In genomic region chr6:63456734-63457133, GRCh38 we compare ENCODE assay signal across 14 cellular contexts.
A peak's percentile ranks its signal among the peaks of the same experiment; 100 is the strongest.
DNase-seq lines count a peak whose midpoint lies in the region; ATAC-seq and TF ChIP-seq lines count a peak whose summit lies in the region.
"Had no signal": no experiment of that assay in that cellular context is flagged by ENCODE, and none has a peak within 500 bp of the region (broad histone marks: within the 10 kb centered on the region; RNA-seq: fewer than 3 reads in every experiment).

No MANE protein-coding gene starts in this region.

- no peak for TF ChIP-seq POLR2A in HCT116 (IDR thresholded peaks at IDR 0.05; ENCODE audit: borderline replicate concordance, extremely low read depth, insufficient read depth, insufficient read length)

- no peak overlapping the region for H3K4me3 Mint-ChIP-seq in neural progenitor cell
- H3K4me3 Mint-ChIP-seq: CD4-positive, CD25-positive, alpha-beta regulatory T cell had no signal

- CTCF ChIA-PET in HCT116 (lab: Charles Lee) = no interaction called here

- POLR2A ChIA-PET in HCT116 (lab: Charles Lee) = no interaction called here

- H3K9me3 ChIP-seq in HCT116 (ENCODE audit: control insufficient read depth in 1 of 2, insufficient read depth in 1 of 2, low read depth in 1 of 2, low read length in 2 of 2) = no peaks in the 10 kb centered on the region
- H3K9me3 ChIP-seq in left lung = no peaks in the 10 kb centered on the region
- H3K9me3 ChIP-seq in neural progenitor cell (ENCODE audit: low read depth) = no peaks in the 10 kb centered on the region
- H3K9me3 ChIP-seq: BLaER1 treated with 17β-estradiol and CSF1 and Interleukin-3, amounts not matched to agents 10 nM and 100 nM had no signal

- in situ Hi-C loops in GM13976 (cut with MboI; ENCODE audit: low sequenced_read_pairs, unreplicated experiment) = no loop called here

- no peaks in the 10 kb centered on the region for H3K36me3 Mint-ChIP-seq in neural progenitor cell
- H3K36me3 Mint-ChIP-seq: CD4-positive, CD25-positive, alpha-beta regulatory T cell had no signal

- H3K9me3 Mint-ChIP-seq in neural progenitor cell = no peaks in the 10 kb centered on the region

- H4K20me1 ChIP-seq in HCT116 (ENCODE audit: insufficient read depth) (no peaks in the 10 kb centered on the region), neural progenitor cell (ENCODE audit: low read depth) (no peaks in the 10 kb centered on the region)
- H4K20me1 ChIP-seq: BLaER1 treated with 17β-estradiol and CSF1 and Interleukin-3, amounts not matched to agents 10 nM and 100 nM had no signal

- no peak overlapping the region for H3K4me2 ChIP-seq in HCT116 (ENCODE audit: low read length)
- no peak overlapping the region for H3K4me2 ChIP-seq in neural progenitor cell
- H3K4me2 ChIP-seq: BLaER1 treated with 17β-estradiol and CSF1 and Interleukin-3, amounts not matched to agents 10 nM and 100 nM had no signal

- H3K9me2 ChIP-seq in HCT116 (ENCODE audit: insufficient read depth) = no peaks in the 10 kb centered on the region

- H3K27ac Mint-ChIP-seq in neural progenitor cell = no peak overlapping the region
- H3K27ac Mint-ChIP-seq: CD4-positive, CD25-positive, alpha-beta regulatory T cell had no signal

- BruUV-seq in HCT116 (replicated peaks; lab: Mats Ljungman, UMichigan) = no TSS peak

- H2AFZ ChIP-seq in HCT116 (ENCODE audit: low read depth, low read length, poor library complexity, severe bottlenecking) (peak overlapping the region; percentile 11), neural progenitor cell (replicated peaks) (peak overlapping the region; percentile 80)

- H3K9ac ChIP-seq in HCT116 (ENCODE audit: low read length) (no peak overlapping the region), neural progenitor cell (no peak overlapping the region)
- H3K9ac ChIP-seq: BLaER1 treated with 17β-estradiol and CSF1 and Interleukin-3, amounts not matched to agents 10 nM and 100 nM had no signal

- intact Hi-C loops in HCT116 (cut with micrococcal nuclease) = no loop called here
- intact Hi-C loops in left lung (cut with DNase I) = no loop called here

- RAD21 ChIA-PET in HCT116 (lab: Charles Lee; ENCODE audit: low non-redundant PET in 1 of 2, low total read pairs in 2 of 2, uncharacterized antibody in 2 of 2, unreplicated experiment in 2 of 2) = no interaction called here

- ATAC-seq in HCT116 (no peak), left lung (peak; percentile 5), SK-N-SH treated with all-trans-retinoic acid at 6 μM for 48 hours (no peak)

- H3K27me3 ChIP-seq in HCT116 (ENCODE audit: insufficient read depth, low read length) = no peaks in the 10 kb centered on the region
- no peaks in the 10 kb centered on the region for H3K27me3 ChIP-seq in left lung
- H3K27me3 ChIP-seq in neural progenitor cell = no peaks in the 10 kb centered on the region
- H3K27me3 ChIP-seq: BLaER1 treated with 17β-estradiol and CSF1 and Interleukin-3, amounts not matched to agents 10 nM and 100 nM had no signal

- no peaks in the 10 kb centered on the region for H3K79me2 ChIP-seq in HCT116 (ENCODE audit: insufficient read depth, low read length)
- no peaks in the 10 kb centered on the region for H3K79me2 ChIP-seq in neural progenitor cell (ENCODE audit: low read depth)

- no peak overlapping the region for H3K27ac ChIP-seq in HCT116 (ENCODE audit: low read depth, low read length)
- H3K27ac ChIP-seq in left lung = no peak overlapping the region
- no peak overlapping the region for H3K27ac ChIP-seq in neural progenitor cell
- H3K27ac ChIP-seq: BLaER1 treated with 17β-estradiol and CSF1 and Interleukin-3, amounts not matched to agents 10 nM and 100 nM; HL-60 had no signal

- no peaks in the 10 kb centered on the region for H3K36me3 ChIP-seq in HCT116 (ENCODE audit: control insufficient read depth in 1 of 2, insufficient read depth in 2 of 2, low read length in 2 of 2)
- H3K36me3 ChIP-seq in left lung = no peaks in the 10 kb centered on the region
- no peaks in the 10 kb centered on the region for H3K36me3 ChIP-seq in neural progenitor cell
- H3K36me3 ChIP-seq: BLaER1 treated with 17β-estradiol and CSF1 and Interleukin-3, amounts not matched to agents 10 nM and 100 nM had no signal

- no peak for TF ChIP-seq CTCF in HCT116 (IDR thresholded peaks at IDR 0.05 in 2 of 3, conservative IDR thresholded peaks at IDR 0.05 in 1 of 3; ENCODE audit: borderline replicate concordance in 1 of 3, insufficient read depth in 1 of 3, low read depth in 2 of 3, low read length in 2 of 3)
- no peak for TF ChIP-seq CTCF in left lung (IDR thresholded peaks at IDR 0.05)
- no peak for TF ChIP-seq CTCF in neural progenitor cell (IDR thresholded peaks at IDR 0.05)
- TF ChIP-seq CTCF in GM13976 (IDR thresholded peaks at IDR 0.05; ENCODE audit: borderline replicate concordance, control extremely low read depth, extremely low read depth, insufficient read depth, missing control alignments) = no peak

- no peaks in the 10 kb centered on the region for H3K27me3 Mint-ChIP-seq in neural progenitor cell (ENCODE audit: insufficient read depth, low read depth)

- H3K4me1 Mint-ChIP-seq in neural progenitor cell = no peaks in the 10 kb centered on the region
- H3K4me1 Mint-ChIP-seq: CD4-positive, CD25-positive, alpha-beta regulatory T cell had no signal

- H3K4me1 ChIP-seq in HCT116 (ENCODE audit: control insufficient read depth in 1 of 2, insufficient read depth in 2 of 2, low read length in 2 of 2) (peaks cover 0 to 3% of the 10 kb centered on the region in 2 experiments; a peak in 1 of 4 replicates), left lung (no peaks in the 10 kb centered on the region), neural progenitor cell (no peaks in the 10 kb centered on the region)

- no peak for DNase-seq in HCT116 (ENCODE audit: low read depth, low spot score)
- DNase-seq in left lung = no peak
- peak; percentile 28 for DNase-seq in neural progenitor cell (ENCODE audit: low spot score)
- no peak for DNase-seq in GM13976 (ENCODE audit: low spot score)
- no peak for DNase-seq in iPS-NIHi11 (ENCODE audit: low spot score)
- DNase-seq: Calu3; CD4-positive, CD25-positive, alpha-beta regulatory T cell; DMS 273 treated with DMSO at 0.1 percent for 48 hours; H7; IMR-90; KBM-7 had no signal

- H3F3A ChIP-seq in neural progenitor cell (ENCODE audit: low read depth) = no peaks in the 10 kb centered on the region

- no peak for TF ChIP-seq RAD21 in HCT116 (IDR thresholded peaks at IDR 0.05; ENCODE audit: low read depth)

- H3K4me3 ChIP-seq in HCT116 (replicated peaks in 1 of 2; ENCODE audit: low read depth in 1 of 2, low read length in 2 of 2) (no peak overlapping the region), left lung (no peak overlapping the region), neural progenitor cell (no peak overlapping the region)
- H3K4me3 ChIP-seq: BLaER1 treated with 17β-estradiol and CSF1 and Interleukin-3, amounts not matched to agents 10 nM and 100 nM had no signal

TF ChIP-seq in HCT116, 20 proteins besides CTCF, POLR2A, EP300 and RAD21:
- TF ChIP-seq EGR1 (IDR thresholded peaks at IDR 0.05; ENCODE audit: low read depth) (no peak), TCF7L2 (IDR thresholded peaks at IDR 0.05; ENCODE audit: borderline replicate concordance, extremely low read depth, insufficient read depth, insufficient read length) (no peak), ATF3 (IDR thresholded peaks at IDR 0.05) (no peak), ELF1 (IDR thresholded peaks at IDR 0.05; ENCODE audit: borderline replicate concordance, low read depth) (no peak), POLR2AphosphoS5 (IDR thresholded peaks at IDR 0.05; ENCODE audit: low read depth, low read length) (no peak), JUND (IDR thresholded peaks at IDR 0.05) (no peak), ZNF274 (IDR thresholded peaks at IDR 0.05; ENCODE audit: low read depth, low read length) (no peak), MAX (IDR thresholded peaks at IDR 0.05) (no peak)
TF ChIP-seq in HCT116: peak in this region for 0.

TF ChIP-seq in SK-N-SH treated with all-trans-retinoic acid at 6 μM for 48 hours, 23 proteins besides CTCF, POLR2A, EP300 and RAD21:
- TF ChIP-seq ZFP30 (CRISPR knock-in tag; IDR thresholded peaks at IDR 0.05) = no peak
- no peak for TF ChIP-seq OSR1 (CRISPR knock-in tag; IDR thresholded peaks at IDR 0.05)
- no peak for TF ChIP-seq RARB (CRISPR knock-in tag; IDR thresholded peaks at IDR 0.05)
- TF ChIP-seq ISL1 (CRISPR knock-in tag; IDR thresholded peaks at IDR 0.05) = no peak
- no peak for TF ChIP-seq GLIS3 (CRISPR knock-in tag; IDR thresholded peaks at IDR 0.05)
- no peak for TF ChIP-seq TOX (CRISPR knock-in tag; IDR thresholded peaks at IDR 0.05; ENCODE audit: borderline replicate concordance)
- TF ChIP-seq ZC3H10 (CRISPR knock-in tag; IDR thresholded peaks at IDR 0.05) = no peak
- TF ChIP-seq ZNF8 (CRISPR knock-in tag; IDR thresholded peaks at IDR 0.05) = no peak
- no peak for TF ChIP-seq CREB5 (CRISPR knock-in tag; IDR thresholded peaks at IDR 0.05; ENCODE audit: low read depth)
- TF ChIP-seq ARNTL (CRISPR knock-in tag; IDR thresholded peaks at IDR 0.05; ENCODE audit: borderline replicate concordance, low read depth) = no peak
